Comparison of ENCODE assay signal across 19 cellular contexts in genomic region chr12:104704224-104704623, GRCh38.
DNase-seq lines count a peak whose midpoint lies in the region; ATAC-seq and TF ChIP-seq lines count a peak whose summit lies in the region.
"Had no signal": no experiment of that assay in that cellular context is flagged by ENCODE, and none has a peak within 500 bp of the region (broad histone marks: within the 10 kb centered on the region; RNA-seq: fewer than 3 reads in every experiment).

No MANE protein-coding gene starts in this region.

- peaks cover 28% of the 10 kb centered on the region for H3K4me1 ChIP-seq in GM23338 (ENCODE audit: insufficient read depth)
- no peaks in the 10 kb centered on the region for H3K4me1 ChIP-seq in mesenchymal stem cell (ENCODE audit: control insufficient read depth, insufficient read depth, low read depth, low read length)
- H3K4me1 ChIP-seq in right atrium auricular region: peaks cover 0 to 16% of the 10 kb centered on the region in 2 donors
- H3K4me1 ChIP-seq: HAP-1 had no signal

- H3K4me3 ChIP-seq in GM23338: no peak overlapping the region
- H3K4me3 ChIP-seq in mesenchymal stem cell (ENCODE audit: insufficient read depth in 1 of 2, low read depth in 1 of 2, low read length in 2 of 2): no peak overlapping the region
- H3K4me3 ChIP-seq in right atrium auricular region: no peak overlapping the region
- H3K4me3 ChIP-seq: BLaER1, HAP-1 had no signal

- ATAC-seq in GM23338 (peak; percentile 72), WTC11 (peak; percentile 75), HG02763 (IDR thresholded peaks at IDR 0.05; ENCODE audit: unreplicated experiment) (no peak), natural killer cell (no peak)
- ATAC-seq in stimulated activated effector memory CD8-positive, alpha-beta T cell treated with anti-CD3 and anti-CD28 coated beads, Interleukin-12 subunit alpha, Interleukin-12 subunit beta, amount 100 ng/mL, for 72 hours: no peak
- ATAC-seq: CD8-positive, alpha-beta T cell had no signal

- H3K27ac Mint-ChIP-seq in GM23338 (no peak overlapping the region), WTC11 (no peak overlapping the region), natural killer cell (no peak overlapping the region)
- peak overlapping the region; percentile 68 for H3K27ac Mint-ChIP-seq in stimulated activated effector memory CD8-positive, alpha-beta T cell treated with anti-CD3 and anti-CD28 coated beads, Interleukin-12 subunit alpha, Interleukin-12 subunit beta, amount 100 ng/mL, for 72 hours
- H3K27ac Mint-ChIP-seq: CD8-positive, alpha-beta T cell had no signal

- H4K91ac ChIP-seq in mesenchymal stem cell (ENCODE audit: low read length): no peak overlapping the region

- H3K14ac ChIP-seq in mesenchymal stem cell (ENCODE audit: low read length in 2 of 2): peak overlapping the region in 1 of 2 experiments; percentile 7

- H3K9me3 ChIP-seq in mesenchymal stem cell (ENCODE audit: control insufficient read depth, low read length) (no peaks in the 10 kb centered on the region), right atrium auricular region (no peaks in the 10 kb centered on the region)
- H3K9me3 ChIP-seq: BLaER1, HAP-1 had no signal

- no peak overlapping the region for H2BK5ac ChIP-seq in mesenchymal stem cell (ENCODE audit: low read depth, low read length, poor library complexity, severe bottlenecking)

- no peaks in the 10 kb centered on the region for H3K79me1 ChIP-seq in mesenchymal stem cell (replicated peaks; ENCODE audit: low read length, poor library complexity, severe bottlenecking)

- no peaks in the 10 kb centered on the region for H3K27me3 ChIP-seq in GM23338 (ENCODE audit: insufficient read depth)
- H3K27me3 ChIP-seq in mesenchymal stem cell (ENCODE audit: control insufficient read depth in 1 of 2, insufficient read depth in 1 of 2, low read length in 2 of 2): peaks cover 0 to 3% of the 10 kb centered on the region in 2 experiments
- no peaks in the 10 kb centered on the region for H3K27me3 ChIP-seq in right atrium auricular region
- H3K27me3 ChIP-seq: BLaER1 had no signal

- no peaks in the 10 kb centered on the region for H3K79me2 ChIP-seq in GM23338 (replicated peaks; ENCODE audit: insufficient read depth)

- H3K4me1 Mint-ChIP-seq in GM23338: peaks cover 60% of the 10 kb centered on the region
- peaks cover 61% of the 10 kb centered on the region for H3K4me1 Mint-ChIP-seq in WTC11
- H3K4me1 Mint-ChIP-seq in stimulated activated effector memory CD8-positive, alpha-beta T cell treated with anti-CD3 and anti-CD28 coated beads, Interleukin-12 subunit alpha, Interleukin-12 subunit beta, amount 100 ng/mL, for 72 hours: peaks cover 68% of the 10 kb centered on the region
- H3K4me1 Mint-ChIP-seq in natural killer cell: peaks cover 48 to 58% of the 10 kb centered on the region in 2 donors

- H3K4me2 ChIP-seq in GM23338: no peak overlapping the region
- no peak overlapping the region for H3K4me2 ChIP-seq in mesenchymal stem cell (ENCODE audit: low read length, poor library complexity, severe bottlenecking)
- H3K4me2 ChIP-seq: BLaER1 had no signal

- H3K23ac ChIP-seq in mesenchymal stem cell (ENCODE audit: low read length in 2 of 2): peak overlapping the region; percentile 42 to 47

- DNase-seq in GM23338 (ENCODE audit: low spot score) (no peak), WTC11 (ENCODE audit: low spot score) (peak; percentile 45), mesenchymal stem cell (no peak), natural killer cell (no peak), right atrium auricular region (ENCODE audit: low spot score) (no peak)
- DNase-seq in stimulated activated effector memory CD8-positive, alpha-beta T cell treated with anti-CD3 and anti-CD28 coated beads, Interleukin-12 subunit alpha, Interleukin-12 subunit beta, amount 100 ng/mL, for 72 hours (ENCODE audit: low spot score in 2 of 2): no peak
- DNase-seq: Calu3; CD8-positive, alpha-beta T cell; Karpas-422; NCI-H1417 treated with DMSO at 0.1 percent for 48 hours; NCI-H187 treated with DMSO at 0.1 percent for 48 hours; NCI-H226; NCI-H524; NCI-H82; SHP77 treated with DMSO at 0.1 percent for 48 hours had no signal

- no peaks in the 10 kb centered on the region for H3K36me3 ChIP-seq in GM23338 (ENCODE audit: insufficient read depth)
- no peaks in the 10 kb centered on the region for H3K36me3 ChIP-seq in mesenchymal stem cell (ENCODE audit: control insufficient read depth in 1 of 2, insufficient read depth in 2 of 2, low read depth in 1 of 2, low read length in 2 of 2)
- no peaks in the 10 kb centered on the region for H3K36me3 ChIP-seq in right atrium auricular region
- H3K36me3 ChIP-seq: HAP-1 had no signal

- no peak overlapping the region for H2BK15ac ChIP-seq in mesenchymal stem cell (ENCODE audit: low read depth, poor library complexity, severe bottlenecking)

- intact Hi-C loops in natural killer cell (cut with micrococcal nuclease): no loop called here

- no peak overlapping the region for H4K8ac ChIP-seq in mesenchymal stem cell (ENCODE audit: low read length)

- H3K27ac ChIP-seq in GM23338 (ENCODE audit: low read depth) (no peak overlapping the region), mesenchymal stem cell (ENCODE audit: low read length, poor library complexity, severe bottlenecking) (no peak overlapping the region), right atrium auricular region (no peak overlapping the region)
- H3K27ac ChIP-seq: BLaER1 had no signal

- H3K4me3 Mint-ChIP-seq in GM23338: no peak overlapping the region
- H3K4me3 Mint-ChIP-seq in WTC11: no peak overlapping the region
- no peak overlapping the region for H3K4me3 Mint-ChIP-seq in stimulated activated effector memory CD8-positive, alpha-beta T cell treated with anti-CD3 and anti-CD28 coated beads, Interleukin-12 subunit alpha, Interleukin-12 subunit beta, amount 100 ng/mL, for 72 hours
- no peak overlapping the region for H3K4me3 Mint-ChIP-seq in natural killer cell
- H3K4me3 Mint-ChIP-seq: CD8-positive, alpha-beta T cell; IgD-negative memory B cell had no signal

- H3K36me3 Mint-ChIP-seq in GM23338 (ENCODE audit: low read depth) (no peaks in the 10 kb centered on the region), WTC11 (no peaks in the 10 kb centered on the region), natural killer cell (no peaks in the 10 kb centered on the region)
- peaks cover 20% of the 10 kb centered on the region for H3K36me3 Mint-ChIP-seq in stimulated activated effector memory CD8-positive, alpha-beta T cell treated with anti-CD3 and anti-CD28 coated beads, Interleukin-12 subunit alpha, Interleukin-12 subunit beta, amount 100 ng/mL, for 72 hours

- POLR2A ChIA-PET in WTC11 (lab: Charles Lee): interaction anchor here (0.5 kb wide), 1 partner anchor 534 kb away, joined by 3 read pairs; no protein-coding TSS in a partner anchor

- H3K27me3 Mint-ChIP-seq in GM23338 (ENCODE audit: insufficient read depth, low read depth, poor library complexity) (peaks cover 18% of the 10 kb centered on the region), WTC11 (ENCODE audit: low read depth) (no peaks in the 10 kb centered on the region), natural killer cell (ENCODE audit: low read depth in 2 of 2) (no peaks in the 10 kb centered on the region)
- H3K27me3 Mint-ChIP-seq: IgD-negative memory B cell had no signal

- H3K18ac ChIP-seq in mesenchymal stem cell (ENCODE audit: low read depth in 1 of 2, low read length in 2 of 2): no peak overlapping the region

- CTCF ChIA-PET in WTC11 (lab: Charles Lee): interaction anchor here (0.6 to 1.6 kb wide), 4 partner anchors 9 to 322 kb away, joined by 3 to 5 read pairs (median 3); no protein-coding TSS in a partner anchor

- no peaks in the 10 kb centered on the region for H3K9me3 Mint-ChIP-seq in GM23338
- no peaks in the 10 kb centered on the region for H3K9me3 Mint-ChIP-seq in WTC11
- no peaks in the 10 kb centered on the region for H3K9me3 Mint-ChIP-seq in stimulated activated effector memory CD8-positive, alpha-beta T cell treated with anti-CD3 and anti-CD28 coated beads, Interleukin-12 subunit alpha, Interleukin-12 subunit beta, amount 100 ng/mL, for 72 hours
- H3K9me3 Mint-ChIP-seq in natural killer cell: no peaks in the 10 kb centered on the region
- H3K9me3 Mint-ChIP-seq: CD8-positive, alpha-beta T cell; IgD-negative memory B cell had no signal

- H3F3A ChIP-seq in GM23338 (replicated peaks; ENCODE audit: low read depth): no peaks in the 10 kb centered on the region

- 91% methylated on average over 6 of the region's 6 CpGs for WGBS in mesenchymal stem cell

- H2AFZ ChIP-seq in GM23338: no peak overlapping the region
- no peak overlapping the region for H2AFZ ChIP-seq in mesenchymal stem cell (ENCODE audit: low read depth, low read length)

- H4K20me1 ChIP-seq in GM23338 (replicated peaks; ENCODE audit: insufficient read depth): no peaks in the 10 kb centered on the region; the same call in 1 of the 2 replicates

- no peak overlapping the region for H2BK120ac ChIP-seq in mesenchymal stem cell (ENCODE audit: low read depth, low read length)

- TF ChIP-seq CTCF in GM23338 (conservative IDR thresholded peaks at IDR 0.05; ENCODE audit: low read depth in 2 of 2) (no peak), WTC11 (IDR thresholded peaks at IDR 0.05) (no peak), natural killer cell (IDR thresholded peaks at IDR 0.05) (no peak), right atrium auricular region (IDR thresholded peaks at IDR 0.05) (no peak)

- no peak overlapping the region for H2AK5ac ChIP-seq in mesenchymal stem cell (ENCODE audit: low read length, severe bottlenecking)

- no peaks in the 10 kb centered on the region for H3K9me2 ChIP-seq in GM23338 (ENCODE audit: insufficient read depth)

- H2BK12ac ChIP-seq in mesenchymal stem cell (ENCODE audit: low read length in 2 of 2): peak overlapping the region in 1 of 2 experiments; percentile 6

- no peak overlapping the region for H3K9ac ChIP-seq in mesenchymal stem cell (ENCODE audit: low read length)
- H3K9ac ChIP-seq: BLaER1 had no signal

- H3K4ac ChIP-seq in mesenchymal stem cell (ENCODE audit: low read depth in 1 of 2, low read length in 2 of 2): peak overlapping the region in 1 of 2 experiments; percentile 13

TF ChIP-seq in GM23338, 12 proteins besides CTCF, POLR2A, EP300 and RAD21 (continues in another document):
- no peak for TF ChIP-seq ZNF331 (CRISPR knock-in tag; IDR thresholded peaks at IDR 0.05; ENCODE audit: low read depth)
- TF ChIP-seq JUNB (IDR thresholded peaks at IDR 0.05; ENCODE audit: unreplicated experiment): no peak
- no peak for TF ChIP-seq CREB1 (CRISPR knock-in tag; IDR thresholded peaks at IDR 0.05; ENCODE audit: low read depth)

TF ChIP-seq in WTC11, 78 proteins besides CTCF, POLR2A, EP300 and RAD21:
- TF ChIP-seq TP53 (CRISPR knock-in tag; IDR thresholded peaks at IDR 0.05): no peak
- TF ChIP-seq ZNF121 (CRISPR knock-in tag; IDR thresholded peaks at IDR 0.05): peak; percentile 2; the same call in 1 of the 2 replicates

Comparison
In these comparisons a context has a peak if more than half of its experiments do, and no peak if none do; other contexts are left out.
1. ATAC-seq: peak in GM23338 (single experiment) and WTC11 (single experiment); none in stimulated activated effector memory CD8-positive, alpha-beta T cell treated with anti-CD3 and anti-CD28 coated beads, Interleukin-12 subunit alpha, Interleukin-12 subunit beta, amount 100 ng/mL, for 72 hours (single experiment), HG02763 (single experiment) and natural killer cell (0 of 3).